Comparison of ENCODE assay signal across 22 cellular contexts in the genomic region with DNA sequence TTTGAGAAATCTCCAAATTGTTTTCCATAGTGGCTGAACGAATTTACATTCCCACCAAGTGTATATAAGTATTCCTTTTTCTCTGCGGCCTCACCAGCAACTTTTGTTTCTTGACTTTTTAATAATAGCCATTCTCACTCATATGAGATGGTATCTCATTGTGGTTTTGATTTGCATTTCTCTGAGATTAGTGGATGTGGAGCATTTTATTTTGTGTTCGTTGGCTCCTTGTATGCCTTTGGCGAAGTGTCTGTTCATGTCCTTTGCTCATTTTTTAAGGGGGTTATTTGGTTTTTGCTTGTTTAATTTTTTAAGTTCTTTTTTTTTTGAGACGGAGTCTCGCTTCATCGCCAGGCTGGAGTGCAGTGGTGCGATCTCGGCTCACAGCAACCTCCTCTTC. TPM values are rescaled to one million over a fixed set of nuclear protein-coding genes. Genes with fewer than 3 reads are reported as not detected.
DNase-seq lines count a peak whose midpoint lies in the region; ATAC-seq and TF ChIP-seq lines count a peak whose summit lies in the region.
"Had no signal": no experiment of that assay in that cellular context is flagged by ENCODE, and none has a peak within 500 bp of the region (broad histone marks: within the 10 kb centered on the region; RNA-seq: fewer than 3 reads in every experiment).

No MANE protein-coding gene starts in this region.

- H3K79me2 ChIP-seq in GM23248 (ENCODE audit: insufficient read depth): peaks cover 100% of the 10 kb centered on the region

- ATAC-seq in GM18502 (IDR thresholded peaks at IDR 0.05; ENCODE audit: poor library complexity, unreplicated experiment): no peak
- ATAC-seq: GM23338 had no signal

- in situ Hi-C loops in GM23248 (cut with MboI): no loop called here

- 97 to 98% methylated on average over 9 of the region's 9 CpGs for WGBS in GM23248 (ENCODE audit: low coverage in 1 of 2, low lambda C conversion rate in 2 of 2, missing lambda C conversion rate in 2 of 2), 2 experiments

- no peak overlapping the region for H3K27ac ChIP-seq in GM23248
- H3K27ac ChIP-seq: C4-2B had no signal

- H3F3A ChIP-seq in GM23248 (ENCODE audit: insufficient read depth): peaks cover 7% of the 10 kb centered on the region; the same call in 1 of the 2 replicates

- H2AFZ ChIP-seq in GM23248: no peak overlapping the region
- H2AFZ ChIP-seq: GM23338 had no signal

- DNase-seq in GM23248 (peak; percentile 5), amniotic epithelial cell (ENCODE audit: low read depth) (peak; percentile 33), fibroblast of mammary gland (ENCODE audit: low read depth) (peak; percentile 1), SIG-M5 (lab: John Stamatoyannopoulos, UW) (no peak)
- no peak for DNase-seq in activated CD8-positive, alpha-beta memory T cell treated with anti-CD3 and anti-CD28 coated beads, Interleukin-2, amount 50 U/mL, for 48 hours
- no peak for DNase-seq in activated naive CD4-positive, alpha-beta T cell treated with anti-CD3 and anti-CD28 coated beads, Interleukin-2, amount 50 U/mL, for 16 hours
- DNase-seq: CD8-positive, alpha-beta memory T cell; DMS 273 treated with DMSO at 0.1 percent for 48 hours; DMS79 treated with DMSO at 0.1 percent for 48 hours; H9; KG1; NCI-H1048; NCI-H1417 treated with DMSO at 0.1 percent for 48 hours; NCI-H1694 treated with DMSO at 0.1 percent for 48 hours; NCI-H2081; NCI-H2227 treated with DMSO at 0.1 percent for 48 hours; NCI-H748 treated with DMSO at 0.1 percent for 48 hours; SK-N-SH; SW 1271 had no signal

- H3K27me3 ChIP-seq in GM23248 (replicated peaks; ENCODE audit: insufficient read depth): no peaks in the 10 kb centered on the region

- H3K36me3 ChIP-seq in GM23248 (ENCODE audit: low read depth): peaks cover 15% of the 10 kb centered on the region; the same call in 1 of the 2 replicates

- H3K9ac ChIP-seq in GM23248: no peak overlapping the region
- H3K9ac ChIP-seq: SK-N-SH had no signal

- H3K4me3 ChIP-seq in GM23248 (no peak overlapping the region), fibroblast of mammary gland (ENCODE audit: control insufficient read depth, low read depth, low read length) (no peak overlapping the region)
- H3K4me3 ChIP-seq: GM23338 had no signal

- H3K4me1 ChIP-seq in GM23248 (ENCODE audit: insufficient read depth): peaks cover 3% of the 10 kb centered on the region; the same call in 1 of the 2 replicates

- H3K9me3 ChIP-seq in GM23248 (ENCODE audit: low read depth): no peaks in the 10 kb centered on the region
- H3K9me3 ChIP-seq: SK-N-SH had no signal

- no peak for TF ChIP-seq CTCF in fibroblast of mammary gland (conservative IDR thresholded peaks at IDR 0.05; ENCODE audit: control insufficient read depth, insufficient read depth, low read depth, low read length)

- H4K20me1 ChIP-seq in GM23248 (ENCODE audit: insufficient read depth): 0 out of 2 replicates have a peak, but pooled peaks cover 8% of the 10 kb centered on the region

- H3K4me2 ChIP-seq in GM23248 (ENCODE audit: unreplicated experiment): no peak overlapping the region
- H3K4me2 ChIP-seq: GM23338, SK-N-SH had no signal

- no peaks in the 10 kb centered on the region for H3K9me2 ChIP-seq in GM23248 (ENCODE audit: insufficient read depth)
- H3K9me2 ChIP-seq: SK-N-SH had no signal

RNA-seq across cellular contexts. Expression of gene MPC2, which starts 45.1 kb away (rescaled TPM):
- 65.5 and 93.8 TPM in 2 replicates for total RNA-seq in GM23248 (2014; rRNA removed; shearing (Covaris generic))
- 188 TPM in 2 replicates for polyA plus RNA-seq in GM23248 (2016; fragmentation: Nextera tagmentation; extraction: Ambion mirVana)

RNA-seq across cellular contexts. Expression of gene DCAF6, which starts 45.5 kb away (rescaled TPM):
- 56.0 and 63.4 TPM in 2 replicates for total RNA-seq in GM23248 (2014; rRNA removed; shearing (Covaris generic))
- 94.1 and 99.6 TPM in 2 replicates for polyA plus RNA-seq in GM23248 (2016; fragmentation: Nextera tagmentation; extraction: Ambion mirVana)

Comparison
In these comparisons a context has a peak if more than half of its experiments do, and no peak if none do; other contexts are left out.
1. DNase-seq: peak in GM23248 (single experiment), amniotic epithelial cell (single experiment) and fibroblast of mammary gland (single experiment); none in activated CD8-positive, alpha-beta memory T cell treated with anti-CD3 and anti-CD28 coated beads, Interleukin-2, amount 50 U/mL, for 48 hours (single experiment), SIG-M5 (single experiment) and activated naive CD4-positive, alpha-beta T cell treated with anti-CD3 and anti-CD28 coated beads, Interleukin-2, amount 50 U/mL, for 16 hours (single experiment).